In genomic region chr1:167543566-167543965, GRCh38 we compare ENCODE assay signal across 19 cellular contexts. TPM values are rescaled to one million over a fixed set of nuclear protein-coding genes. Genes with fewer than 3 reads are reported as not detected.
"Had no signal": no experiment of that assay in that cellular context is flagged by ENCODE, and none has a peak within 500 bp of the region (broad histone marks: within the 10 kb centered on the region; RNA-seq: fewer than 3 reads in every experiment).

No MANE protein-coding gene starts in this region.

- ATAC-seq: activated CD4-positive, alpha-beta T cell treated with anti-CD3 and anti-CD28 coated beads for 36 hours; left lobe of liver; sciatic nerve; stimulated activated effector memory CD8-positive, alpha-beta T cell treated with anti-CD3 and anti-CD28 coated beads, Interleukin-12 subunit alpha, Interleukin-12 subunit beta, amount 100 ng/mL, for 72 hours; WTC11 had no signal

- H3K4me3 ChIP-seq: colonic mucosa, prostate gland, smooth muscle cell, thoracic aorta, upper lobe of left lung had no signal

- H3K4me2 ChIP-seq: smooth muscle cell had no signal

- H3K36me3 ChIP-seq: brain microvascular endothelial cell, colonic mucosa, prostate gland had no signal

- H3K9me3 ChIP-seq: colonic mucosa, prostate gland, thoracic aorta, upper lobe of left lung had no signal

- DNase-seq: activated CD4-positive, alpha-beta T cell treated with anti-CD3 and anti-CD28 coated beads for 36 hours; activated CD4-positive, alpha-beta T cell treated with anti-CD3 and anti-CD28 coated beads, Interleukin-2, amount 50 U/mL, for 48 hours; activated effector memory CD4-positive, alpha-beta T cell treated with Interleukin-2 at 50 U/mL for 16 hours; activated naive CD4-positive, alpha-beta T cell treated with anti-CD3 and anti-CD28 coated beads, Interleukin-2, amount 50 U/mL, for 16 hours; activated T-cell treated with anti-CD3 and anti-CD28 coated beads, Interleukin-2, amount 50 U/mL, for 24 hours; aorta; brain microvascular endothelial cell; colonic mucosa; mammary epithelial cell; stimulated activated CD4-positive, alpha-beta T cell treated with anti-CD3 and anti-CD28 coated beads, Interleukin-4, amount 100 ng/mL, for 1 hour; upper lobe of left lung had no signal

- H3K4me1 ChIP-seq: colonic mucosa, prostate gland had no signal

- H3K27me3 ChIP-seq: brain microvascular endothelial cell, colonic mucosa, upper lobe of left lung had no signal

- H3K27ac ChIP-seq: brain microvascular endothelial cell, colonic mucosa, prostate gland, thoracic aorta had no signal

RNA-seq across cellular contexts. Expression of gene CD247, which starts 25.2 kb away (rescaled TPM):
- total RNA-seq: mammary epithelial cell, osteoblast had no signal
